Comparison of ENCODE assay signal across 24 cellular contexts in genomic region chr11:102026975-102027374, GRCh38. TPM values are rescaled to one million over a fixed set of nuclear protein-coding genes. Genes with fewer than 3 reads are reported as not detected.
"Had no signal": no experiment of that assay in that cellular context is flagged by ENCODE, and none has a peak within 500 bp of the region (broad histone marks: within the 10 kb centered on the region; RNA-seq: fewer than 3 reads in every experiment).

No MANE protein-coding gene starts in this region.

- H2AFZ ChIP-seq: parathyroid adenoma had no signal

- H3K4me3 ChIP-seq: breast epithelium, mucosa of descending colon, stomach, suprapubic skin, tibial nerve, vagina had no signal

- H3K9ac ChIP-seq: parathyroid adenoma had no signal

- H3K9me3 ChIP-seq: breast epithelium, mucosa of descending colon, stomach, suprapubic skin, tibial nerve, vagina had no signal

- ATAC-seq: activated T-helper 17 cell treated with anti-CD3 and anti-CD28 coated beads, Interleukin-2, amount 50 U/mL, for 72 hours; right cardiac atrium; stimulated activated effector memory CD8-positive, alpha-beta T cell treated with anti-CD3 and anti-CD28 coated beads, Interleukin-12 subunit alpha, Interleukin-12 subunit beta, amount 100 ng/mL, for 72 hours; T-cell; WTC11 had no signal

- H3K79me2 ChIP-seq: parathyroid adenoma had no signal

- H3K36me3 ChIP-seq: breast epithelium, stomach, suprapubic skin, tibial nerve, vagina had no signal

- H3K27ac ChIP-seq: breast epithelium, parathyroid adenoma, stomach, suprapubic skin, tibial nerve, vagina had no signal

- DNase-seq: activated CD8-positive, alpha-beta memory T cell treated with anti-CD3 and anti-CD28 coated beads, Interleukin-2, amount 50 U/mL, for 4 hours; activated naive CD4-positive, alpha-beta T cell treated with Interleukin-2 at 50 U/mL for 16 hours; activated naive CD8-positive, alpha-beta T cell treated with anti-CD3 and anti-CD28 coated beads for 36 hours; activated T-cell treated with anti-CD3 and anti-CD28 coated beads, Interleukin-2, amount 50 U/mL, for 24 hours; amniotic stem cell; cerebellar nuclear complex; erythroblast; foreskin melanocyte; kidney glomerular epithelial cell; mucosa of descending colon; nephron progenitor cell; right cardiac atrium; stimulated activated CD4-positive, alpha-beta T cell treated with anti-CD3 and anti-CD28 coated beads, Interleukin-2, amount 100 ng/mL, for 24 hours; stomach; T-cell had no signal

- H3K27me3 ChIP-seq: breast epithelium, stomach, suprapubic skin, vagina had no signal

- H3K4me1 ChIP-seq: breast epithelium, parathyroid adenoma, stomach, tibial nerve had no signal

RNA-seq across cellular contexts. Expression of gene CFAP300, which starts 20.3 kb away (rescaled TPM):
- total RNA-seq: activated naive CD8-positive, alpha-beta T cell treated with anti-CD3 and anti-CD28 coated beads for 36 hours; activated T-helper 17 cell treated with anti-CD3 and anti-CD28 coated beads, Interleukin-2, amount 50 U/mL, for 72 hours; liver; T-cell had no signal
